Comparison of ENCODE assay signal across 19 cellular contexts in the genomic region with DNA sequence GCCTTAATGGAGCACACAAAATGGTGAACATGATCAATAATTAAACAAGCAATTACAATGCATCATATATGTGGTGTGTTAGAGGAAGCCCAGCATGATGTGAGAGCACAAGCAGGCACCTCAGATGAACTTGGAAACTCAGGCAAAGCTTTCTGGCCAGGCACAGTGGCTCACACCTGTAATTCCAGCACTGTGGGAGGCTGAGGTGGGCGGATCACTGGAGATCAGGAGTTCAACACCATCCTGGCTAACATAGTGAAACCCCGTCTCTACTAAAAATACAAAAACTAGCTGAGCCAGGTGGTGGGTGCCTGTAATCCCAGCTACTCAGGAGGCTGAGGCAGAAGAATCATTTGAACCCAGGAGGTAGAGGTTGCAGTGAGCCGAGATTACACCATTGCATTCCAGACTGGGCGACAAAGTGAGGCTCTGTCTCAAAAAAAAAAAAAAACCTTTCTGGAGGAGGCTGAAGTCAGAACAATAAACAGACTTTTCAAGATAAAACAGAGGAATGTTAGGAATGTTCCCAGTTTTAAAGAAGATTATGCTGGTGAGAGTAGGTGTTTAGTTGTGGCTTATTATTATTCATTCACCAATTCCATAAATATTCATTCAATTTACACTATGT.
DNase-seq lines count a peak whose midpoint lies in the region; ATAC-seq and TF ChIP-seq lines count a peak whose summit lies in the region.
"Had no signal": no experiment of that assay in that cellular context is flagged by ENCODE, and none has a peak within 500 bp of the region (broad histone marks: within the 10 kb centered on the region; RNA-seq: fewer than 3 reads in every experiment).

No MANE protein-coding gene starts in this region.

- no peaks in the 10 kb centered on the region for H3K79me1 ChIP-seq in mesendoderm (ENCODE audit: low read length)

- no peak overlapping the region for H3K56ac ChIP-seq in mesendoderm (ENCODE audit: low read length)

- CTCF ChIA-PET in Calu3 (lab: Charles Lee) = no interaction called here

- BruUV-seq in Calu3 (replicated peaks; lab: Mats Ljungman, UMichigan) = no TSS peak

- H3K27me3 ChIP-seq in mesendoderm (ENCODE audit: insufficient read depth, low read length, poor library complexity) = no peaks in the 10 kb centered on the region

- H2BK120ac ChIP-seq in mesendoderm (ENCODE audit: low read depth, low read length) = no peak overlapping the region

- H3K18ac ChIP-seq in mesendoderm (ENCODE audit: low read length) = no peak overlapping the region

- H3K4ac ChIP-seq in mesendoderm (ENCODE audit: low read depth, low read length) = no peak overlapping the region

- H3K4me1 ChIP-seq in mesendoderm (ENCODE audit: control insufficient read depth, low read depth, low read length) = no peaks in the 10 kb centered on the region

- H2AK5ac ChIP-seq in mesendoderm (ENCODE audit: low read length) = no peak overlapping the region

- H3K23ac ChIP-seq in mesendoderm (ENCODE audit: low read length) = no peak overlapping the region

- H3K36me3 Mint-ChIP-seq in Calu3 (ENCODE audit: insufficient read depth, unreplicated experiment) = no peaks in the 10 kb centered on the region
- no peaks in the 10 kb centered on the region for H3K36me3 Mint-ChIP-seq in endothelial cell (ENCODE audit: low read depth, unreplicated experiment)
- H3K36me3 Mint-ChIP-seq: CD4-positive, alpha-beta memory T cell had no signal

- TF ChIP-seq RAD21 in Ishikawa (IDR thresholded peaks at IDR 0.05; ENCODE audit: low read depth) = no peak

- H3K4me3 Mint-ChIP-seq in Calu3 (ENCODE audit: low read depth, unreplicated experiment) = no peak overlapping the region
- H3K4me3 Mint-ChIP-seq in endothelial cell (ENCODE audit: unreplicated experiment) = no peak overlapping the region
- H3K4me3 Mint-ChIP-seq: activated CD4-positive, alpha-beta T cell treated with anti-CD3 and anti-CD28 coated beads, Interleukin-2, amount 10 ng/mL, durations not matched to agents 24 days and 14 days; CD4-positive, alpha-beta memory T cell; dendritic cell treated with granulocyte-macrophage colony-stimulating factor and Interleukin-4, amounts not matched to agents 40 ng/mL and 50 ng/mL, for 4 days had no signal

- no peak overlapping the region for H3K9ac ChIP-seq in mesendoderm (ENCODE audit: low read length)

- no peak overlapping the region for H3K4me3 ChIP-seq in mesendoderm (ENCODE audit: low read length)

- H3K9me3 Mint-ChIP-seq in Calu3 (ENCODE audit: low read depth, unreplicated experiment) = no peaks in the 10 kb centered on the region
- H3K9me3 Mint-ChIP-seq in endothelial cell (ENCODE audit: unreplicated experiment) = no peaks in the 10 kb centered on the region

- WGBS in mesendoderm (ENCODE audit: extremely low coverage, insufficient coverage, low lambda C conversion rate) = no CpG with 5 or more reads among the region's 4 CpGs

- no peaks in the 10 kb centered on the region for H3K27me3 Mint-ChIP-seq in Calu3 (ENCODE audit: unreplicated experiment)
- no peaks in the 10 kb centered on the region for H3K27me3 Mint-ChIP-seq in endothelial cell (ENCODE audit: unreplicated experiment)
- H3K27me3 Mint-ChIP-seq: dendritic cell treated with granulocyte-macrophage colony-stimulating factor and Interleukin-4, amounts not matched to agents 40 ng/mL and 50 ng/mL, for 4 days had no signal

- ATAC-seq in GM21723 (IDR thresholded peaks at IDR 0.05; ENCODE audit: unreplicated experiment) (no peak), HG02870 (IDR thresholded peaks at IDR 0.05; ENCODE audit: unreplicated experiment) (no peak)
- ATAC-seq: left cardiac atrium, Panc1 had no signal

- no peaks in the 10 kb centered on the region for H3K4me1 Mint-ChIP-seq in Calu3 (ENCODE audit: low read depth, unreplicated experiment)
- H3K4me1 Mint-ChIP-seq in endothelial cell (ENCODE audit: unreplicated experiment) = peaks cover under 1% of the 10 kb centered on the region
- H3K4me1 Mint-ChIP-seq: activated CD4-positive, alpha-beta T cell treated with anti-CD3 and anti-CD28 coated beads, Interleukin-2, amount 10 ng/mL, durations not matched to agents 24 days and 14 days; CD4-positive, alpha-beta memory T cell had no signal

- H3K79me2 ChIP-seq in mesendoderm (ENCODE audit: control insufficient read depth, insufficient read depth, low read length) = no peaks in the 10 kb centered on the region

- peak overlapping the region; percentile 46 for H3K27ac ChIP-seq in mesendoderm (ENCODE audit: low read depth, low read length)

- H2BK5ac ChIP-seq in mesendoderm (ENCODE audit: low read length) = no peak overlapping the region

- intact Hi-C loops in Calu3 (cut with micrococcal nuclease; ENCODE audit: unreplicated experiment) = loop anchor here (5.0 kb wide), 1 partner anchor 102 kb away; no protein-coding TSS in a partner anchor

- H3K27ac Mint-ChIP-seq in Calu3 (ENCODE audit: unreplicated experiment) = no peak overlapping the region
- no peak overlapping the region for H3K27ac Mint-ChIP-seq in endothelial cell (ENCODE audit: unreplicated experiment)
- H3K27ac Mint-ChIP-seq: activated CD4-positive, alpha-beta T cell treated with anti-CD3 and anti-CD28 coated beads, Interleukin-2, amount 10 ng/mL, durations not matched to agents 24 days and 14 days; CD4-positive, alpha-beta memory T cell; dendritic cell treated with granulocyte-macrophage colony-stimulating factor and Interleukin-4, amounts not matched to agents 40 ng/mL and 50 ng/mL, for 4 days had no signal

- peak; percentile 5 for DNase-seq in Calu3
- peak; percentile 24 for DNase-seq in dermis blood vessel endothelial cell
- DNase-seq in mesendoderm = peak; percentile 76
- no peak for DNase-seq in middle frontal gyrus (ENCODE audit: extremely low spot score, low spot score)
- DNase-seq in endothelial cell (ENCODE audit: low spot score) = no peak
- DNase-seq: activated CD4-positive, alpha-beta T cell treated with anti-CD3 and anti-CD28 coated beads, Interleukin-2, amount 10 ng/mL, durations not matched to agents 24 days and 14 days; activated CD8-positive, alpha-beta memory T cell treated with anti-CD3 and anti-CD28 coated beads, Interleukin-2, amount 50 U/mL, for 4 hours; CD4-positive, alpha-beta memory T cell; KG1; left cardiac atrium; NCI-H1048; NCI-H2107; occipital lobe; stimulated activated CD4-positive, alpha-beta T cell treated with anti-CD3 and anti-CD28 coated beads, Interleukin-2, amount 100 ng/mL, for 24 hours had no signal

- H3K4me2 ChIP-seq in mesendoderm (ENCODE audit: low read length) = no peak overlapping the region

- H4K8ac ChIP-seq in mesendoderm (ENCODE audit: low read depth, low read length) = no peak overlapping the region

- H3K36me3 ChIP-seq in mesendoderm (ENCODE audit: control insufficient read depth, insufficient read depth, low read length) = no peaks in the 10 kb centered on the region

- TF ChIP-seq CTCF in Calu3 (IDR thresholded peaks at IDR 0.05; ENCODE audit: unreplicated experiment) = no peak
- no peak for TF ChIP-seq CTCF in endothelial cell (IDR thresholded peaks at IDR 0.05; ENCODE audit: unreplicated experiment)

- no peak overlapping the region for H4K5ac ChIP-seq in mesendoderm (ENCODE audit: low read length)

- TF ChIP-seq EP300 in Ishikawa (IDR thresholded peaks at IDR 0.05; ENCODE audit: borderline replicate concordance) = no peak

- H2BK15ac ChIP-seq in mesendoderm (replicated peaks; ENCODE audit: low read depth) = no peak overlapping the region

TF ChIP-seq in Ishikawa, 13 proteins besides CTCF, POLR2A, EP300 and RAD21:
- peak; percentile 42; the same call in 1 of the 2 replicates for TF ChIP-seq TEAD4 (IDR thresholded peaks at IDR 0.05)
- TF ChIP-seq CEBPB (IDR thresholded peaks at IDR 0.05) = no peak
TF ChIP-seq in Ishikawa: peak in this region for 1.

Comparison
In these comparisons a context has a peak if more than half of its experiments do, and no peak if none do; other contexts are left out.
1. DNase-seq: peak in Calu3 (single experiment), dermis blood vessel endothelial cell (single experiment) and mesendoderm (single experiment); none in middle frontal gyrus (single experiment) and endothelial cell (single experiment).